9 cellular contexts compared by ENCODE assay signal in genomic region chr11:75499423-75500305, GRCh38. TPM values are rescaled to one million over a fixed set of nuclear protein-coding genes. Genes with fewer than 3 reads are reported as not detected.
A peak's percentile ranks its signal among the peaks of the same experiment; 100 is the strongest.
DNase-seq lines count a peak whose midpoint lies in the region; FAIRE-seq and TF ChIP-seq lines count a peak whose summit lies in the region.
"Had no signal": no experiment of that assay in that cellular context is flagged by ENCODE, and none has a peak within 500 bp of the region (broad histone marks: within the 10 kb centered on the region; RNA-seq: fewer than 3 reads in every experiment).

No MANE protein-coding gene starts in this region.

- intact Hi-C loops in thyroid gland (cut with DNase I): no loop called here

- H3K79me2 ChIP-seq in keratinocyte (ENCODE audit: control insufficient read depth, insufficient read depth, low read length): no peaks in the 10 kb centered on the region

- in situ Hi-C loops in brain microvascular endothelial cell (cut with HindIII; ENCODE audit: low pct_ligation_motif_present, low sequenced_read_pairs): no loop called here

- H3K36me3 ChIP-seq in brain microvascular endothelial cell (replicated peaks): no peaks in the 10 kb centered on the region
- H3K36me3 ChIP-seq in keratinocyte (ENCODE audit: control insufficient read depth in 2 of 2, extremely low read depth in 1 of 2, insufficient read depth in 2 of 2, low read length in 2 of 2): no peaks in the 10 kb centered on the region
- H3K36me3 ChIP-seq in thyroid gland: no peaks in the 10 kb centered on the region

- H2AFZ ChIP-seq in keratinocyte (ENCODE audit: control insufficient read depth, low read length): peak overlapping the region; percentile 26

- peaks cover 4% of the 10 kb centered on the region; the same call in 1 of the 2 replicates for H3K27me3 Mint-ChIP-seq in HFFc6 (ENCODE audit: insufficient read depth)

- dilution Hi-C loops in keratinocyte (cut with MboI; ENCODE audit: extremely low pct_ligation_motif_present, low sequenced_read_pairs): no loop called here

- H3K4me3 ChIP-seq in brain microvascular endothelial cell (ENCODE audit: low read depth, low read length) (no peak overlapping the region), keratinocyte (ENCODE audit: control insufficient read depth in 2 of 3, extremely low read depth in 1 of 3, insufficient read depth in 2 of 3, low read depth in 1 of 3, low read length in 3 of 3) (no peak overlapping the region), thyroid gland (replicated peaks in 1 of 3) (no peak overlapping the region)

- no peak for TF ChIP-seq CTCF in HFFc6 (IDR thresholded peaks at IDR 0.05)
- no peak for TF ChIP-seq CTCF in brain microvascular endothelial cell (IDR thresholded peaks at IDR 0.05; ENCODE audit: low read depth, low read length, missing control alignments)
- TF ChIP-seq CTCF in keratinocyte (optimal IDR thresholded peaks at IDR 0.05 in 1 of 3, IDR thresholded peaks at IDR 0.05 in 1 of 3, conservative IDR thresholded peaks at IDR 0.05 in 1 of 3; ENCODE audit: extremely low read depth in 1 of 3, insufficient read depth in 2 of 3, low read length in 3 of 3): no peak
- TF ChIP-seq CTCF in thyroid gland (IDR thresholded peaks at IDR 0.05): no peak

- H3K27ac Mint-ChIP-seq in HFFc6: peak overlapping the region; percentile 82

- peak; percentile 62 for FAIRE-seq in keratinocyte (lab: Jason Lieb, UNC)
- FAIRE-seq: GM12891 had no signal

- DNase-seq in HFFc6 (peak; percentile 95), brain microvascular endothelial cell (peak; percentile 84), keratinocyte (ENCODE audit: low read depth, low spot score) (no peak), thyroid gland (peak; percentile 10 to 14), NCI-H1105 treated with DMSO at 0.1 percent for 48 hours (lab: John Stamatoyannopoulos, UW) (no peak), NCI-H2196 treated with DMSO at 0.1 percent for 48 hours (lab: John Stamatoyannopoulos, UW; ENCODE audit: unreplicated experiment) (no peak), NCI-H2227 (lab: John Stamatoyannopoulos, UW; ENCODE audit: unreplicated experiment) (no peak), NCI-H1092 (lab: John Stamatoyannopoulos, UW) (no peak)

- peak overlapping the region; percentile 40 for H3K27ac ChIP-seq in brain microvascular endothelial cell
- no peak overlapping the region for H3K27ac ChIP-seq in keratinocyte (ENCODE audit: control insufficient read depth, insufficient read depth, low read length)
- peak overlapping the region in 1 of 3 donors; percentile 36 for H3K27ac ChIP-seq in thyroid gland

- no peaks in the 10 kb centered on the region for H3K9me3 Mint-ChIP-seq in HFFc6

- H3K9me3 ChIP-seq in keratinocyte (ENCODE audit: control insufficient read depth, low read depth, low read length): no peaks in the 10 kb centered on the region
- no peaks in the 10 kb centered on the region for H3K9me3 ChIP-seq in thyroid gland

- peaks cover 42% of the 10 kb centered on the region for H3K4me1 Mint-ChIP-seq in HFFc6 (ENCODE audit: low read depth)

- H3K9ac ChIP-seq in keratinocyte (ENCODE audit: control insufficient read depth, extremely low read depth, insufficient read depth, low read length): no peak overlapping the region

- no peaks in the 10 kb centered on the region for H4K20me1 ChIP-seq in keratinocyte (ENCODE audit: control insufficient read depth, extremely low read depth, insufficient read depth, low read length)

- H3K36me3 Mint-ChIP-seq in HFFc6 (ENCODE audit: low read depth): no peaks in the 10 kb centered on the region

- no peaks in the 10 kb centered on the region for H3K9me1 ChIP-seq in keratinocyte (ENCODE audit: control insufficient read depth, extremely low read depth, insufficient read depth, low read length)

- TF ChIP-seq POLR2A in thyroid gland (IDR thresholded peaks at IDR 0.05): no peak

- H3K4me1 ChIP-seq in keratinocyte (ENCODE audit: control insufficient read depth, extremely low read depth, insufficient read depth, low read length) (peaks cover 28% of the 10 kb centered on the region), thyroid gland (peaks cover 0 to 5% of the 10 kb centered on the region in 2 donors)

- H3K27me3 ChIP-seq in brain microvascular endothelial cell (replicated peaks): no peaks in the 10 kb centered on the region
- H3K27me3 ChIP-seq in keratinocyte (ENCODE audit: control insufficient read depth, extremely low read depth, insufficient read depth, low read length): no peaks in the 10 kb centered on the region
- H3K27me3 ChIP-seq in thyroid gland: no peaks in the 10 kb centered on the region

- H3K4me3 Mint-ChIP-seq in HFFc6: peak overlapping the region; percentile 54

- 78 to 80% methylated on average over 8 of the region's 8 CpGs for WGBS in thyroid gland, 2 donors

- H3K4me2 ChIP-seq in keratinocyte (ENCODE audit: control insufficient read depth, extremely low read depth, insufficient read depth, low read depth, low read length): peak overlapping the region; percentile 27

RNA-seq across cellular contexts. Expression of gene GDPD5, which starts 26.1 kb away (rescaled TPM):
- total RNA-seq in HFFc6 (2021; fragmentation: NEBNext Ultra II Directional; extraction: Animal tissue kit (Norgen Biotek cat#: 25700)): 1 to 10 TPM; 2.5 to 5.7 (median 4.2) TPM
- 2.1 to 4.0 TPM (median 3.1 TPM) in 3 replicates for polyA plus RNA-seq in keratinocyte
- polyA plus RNA-seq in keratinocyte (2011; ENCODE audit: low read depth): 0.45 TPM
- 1.7 and 2.9 TPM in 2 replicates for polyA plus RNA-seq in keratinocyte (2011; cell fraction: cytosol; rRNA removed)
- 9.3 and 14.4 TPM in 2 replicates for polyA plus RNA-seq in keratinocyte (2011; cell fraction: nucleus; rRNA removed)
- 0.83 and 6.4 TPM in 2 replicates for polyA plus RNA-seq in keratinocyte (2012; ENCODE audit: low replicate concordance)
- polyA minus RNA-seq in keratinocyte: 5.0 to 24.4 TPM (median 6.7 TPM) in 3 replicates
- 8.6 TPM for polyA minus RNA-seq in keratinocyte (2011; cell fraction: cytosol; rRNA and poly(A)+ RNA removed)
- 9.1 and 13.0 TPM in 2 replicates for polyA minus RNA-seq in keratinocyte (2011; cell fraction: nucleus; rRNA and poly(A)+ RNA removed)
- 1 to 10 TPM; 5.6 to 6.4 (median 6.1) TPM for total RNA-seq in thyroid gland

Comparison
In these comparisons a context has a peak if more than half of its experiments do, and no peak if none do; other contexts are left out.
1. DNase-seq: peak in HFFc6 (single experiment), brain microvascular endothelial cell (single experiment) and thyroid gland (2 of 2); none in keratinocyte (single experiment), NCI-H1105 treated with DMSO at 0.1 percent for 48 hours (single experiment), NCI-H2196 treated with DMSO at 0.1 percent for 48 hours (single experiment), NCI-H2227 (single experiment) and NCI-H1092 (single experiment).